ENCODE assay signal across 27 cellular contexts in the genomic region with DNA sequence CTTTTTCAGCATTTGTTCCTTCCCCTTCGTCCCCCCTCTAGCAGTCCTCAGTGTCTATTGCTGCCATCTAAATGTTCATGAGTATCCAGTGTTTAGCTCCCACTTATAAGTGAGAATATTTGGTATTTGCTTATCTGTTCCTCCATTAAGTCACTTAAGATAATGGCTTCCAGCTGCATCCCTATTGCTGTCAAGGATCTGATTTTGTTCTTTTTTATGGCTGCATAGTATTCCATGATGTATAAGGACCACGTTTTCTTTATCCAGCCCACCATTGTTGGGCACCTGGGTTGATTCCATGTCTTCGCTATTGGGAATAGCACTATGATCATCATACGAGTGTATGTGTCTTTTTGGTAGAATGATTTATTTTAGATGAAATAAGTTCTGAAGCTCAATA.
"Had no signal": no experiment of that assay in that cellular context is flagged by ENCODE, and none has a peak within 500 bp of the region (broad histone marks: within the 10 kb centered on the region; RNA-seq: fewer than 3 reads in every experiment).

No MANE protein-coding gene starts in this region.

- H3K27me3 Mint-ChIP-seq: naive thymus-derived CD8-positive, alpha-beta T cell; stimulated activated naive CD8-positive, alpha-beta T cell treated with anti-CD3 and anti-CD28 coated beads, Interleukin-15, Interleukin-2, amounts not matched to agents 100 ng/mL and 50 ng/mL, for 24 hours had no signal

- DNase-seq: naive thymus-derived CD8-positive, alpha-beta T cell; nephron progenitor cell; occipital lobe; ovary; psoas muscle; right cardiac atrium; right lobe of liver; sigmoid colon; stimulated activated CD4-positive, alpha-beta T cell treated with anti-CD3 and anti-CD28 coated beads, Interleukin-15, amount 100 ng/mL, for 24 hours; stimulated activated CD4-positive, alpha-beta T cell treated with anti-CD3 and anti-CD28 coated beads, Interleukin-2, amount 100 ng/mL, for 24 hours; stimulated activated CD4-positive, alpha-beta T cell treated with anti-CD3 and anti-CD28 coated beads, Interleukin-2, amount 100 ng/mL, for 48 hours; stimulated activated CD4-positive, alpha-beta T cell treated with anti-CD3 and anti-CD28 coated beads, Interleukin-4, amount 100 ng/mL, for 24 hours; stimulated activated naive B cell treated with anti-CD40 and anti-IgM and Interleukin-4, amounts not matched to agents 10 μg/mL and 1 μg/mL and 100 μg/mL, for 72 hours; stimulated activated naive CD4-positive, alpha-beta T cell treated with Interleukin-2 at 50 U/mL for 16 hours; stomach; thyroid gland; trophoblast cell; upper lobe of left lung had no signal

- H3K9me3 ChIP-seq: ovary, psoas muscle, right lobe of liver, sigmoid colon, stomach, thoracic aorta, thyroid gland, tibial nerve, upper lobe of left lung, vagina had no signal

- H3K27ac ChIP-seq: ovary, parathyroid adenoma, psoas muscle, right lobe of liver, sigmoid colon, thoracic aorta, thyroid gland, tibial nerve, upper lobe of left lung, vagina had no signal

- H3K36me3 ChIP-seq: ovary, right lobe of liver, sigmoid colon, stomach, thoracic aorta, thyroid gland, tibial nerve, upper lobe of left lung, vagina had no signal

- H3K27me3 ChIP-seq: ovary, right lobe of liver, sigmoid colon, stomach, thyroid gland, tibial nerve, upper lobe of left lung, vagina had no signal

- H3K4me3 Mint-ChIP-seq: naive thymus-derived CD8-positive, alpha-beta T cell; natural killer cell treated with Interleukin-12 subunit alpha and Interleukin-12 subunit beta and Interleukin-15 and Interleukin-18, amount 100 ng/mL, for 72 hours; nephron progenitor cell; neural crest cell; stimulated activated effector memory CD8-positive, alpha-beta T cell treated with anti-CD3 and anti-CD28 coated beads, Interleukin-12 subunit alpha, Interleukin-12 subunit beta, amount 100 ng/mL, for 72 hours; stimulated activated naive B cell treated with anti-CD40 and anti-IgM and Interleukin-4, amounts not matched to agents 10 μg/mL and 1 μg/mL and 100 μg/mL, for 72 hours; stimulated activated naive CD8-positive, alpha-beta T cell treated with anti-CD3 and anti-CD28 coated beads, Interleukin-15, Interleukin-2, amounts not matched to agents 100 ng/mL and 50 ng/mL, for 24 hours had no signal

- H3K79me2 ChIP-seq: parathyroid adenoma had no signal

- ATAC-seq: naive thymus-derived CD8-positive, alpha-beta T cell; natural killer cell treated with Interleukin-12 subunit alpha and Interleukin-12 subunit beta and Interleukin-15 and Interleukin-18, amount 100 ng/mL, for 72 hours; psoas muscle; right cardiac atrium; right lobe of liver; stimulated activated effector memory CD8-positive, alpha-beta T cell treated with anti-CD3 and anti-CD28 coated beads, Interleukin-12 subunit alpha, Interleukin-12 subunit beta, amount 100 ng/mL, for 72 hours had no signal

- H3K9me3 Mint-ChIP-seq: naive thymus-derived CD8-positive, alpha-beta T cell; natural killer cell treated with Interleukin-12 subunit alpha and Interleukin-12 subunit beta and Interleukin-15 and Interleukin-18, amount 100 ng/mL, for 72 hours; nephron progenitor cell; neural crest cell; stimulated activated effector memory CD8-positive, alpha-beta T cell treated with anti-CD3 and anti-CD28 coated beads, Interleukin-12 subunit alpha, Interleukin-12 subunit beta, amount 100 ng/mL, for 72 hours; stimulated activated naive B cell treated with anti-CD40 and anti-IgM and Interleukin-4, amounts not matched to agents 10 μg/mL and 1 μg/mL and 100 μg/mL, for 72 hours; stimulated activated naive CD8-positive, alpha-beta T cell treated with anti-CD3 and anti-CD28 coated beads, Interleukin-15, Interleukin-2, amounts not matched to agents 100 ng/mL and 50 ng/mL, for 24 hours had no signal

- H3K4me3 ChIP-seq: ovary, psoas muscle, right lobe of liver, sigmoid colon, stomach, thoracic aorta, thyroid gland, tibial nerve, upper lobe of left lung, vagina had no signal

- H3K27ac Mint-ChIP-seq: natural killer cell treated with Interleukin-12 subunit alpha and Interleukin-12 subunit beta and Interleukin-15 and Interleukin-18, amount 100 ng/mL, for 72 hours; nephron progenitor cell; progenitor cell of endocrine pancreas; stimulated activated effector memory CD8-positive, alpha-beta T cell treated with anti-CD3 and anti-CD28 coated beads, Interleukin-12 subunit alpha, Interleukin-12 subunit beta, amount 100 ng/mL, for 72 hours; stimulated activated naive B cell treated with anti-CD40 and anti-IgM and Interleukin-4, amounts not matched to agents 10 μg/mL and 1 μg/mL and 100 μg/mL, for 72 hours; stimulated activated naive CD8-positive, alpha-beta T cell treated with anti-CD3 and anti-CD28 coated beads, Interleukin-15, Interleukin-2, amounts not matched to agents 100 ng/mL and 50 ng/mL, for 24 hours had no signal

- H3K4me1 ChIP-seq: psoas muscle, right lobe of liver had no signal

- H3K36me3 Mint-ChIP-seq: naive thymus-derived CD8-positive, alpha-beta T cell; natural killer cell treated with Interleukin-12 subunit alpha and Interleukin-12 subunit beta and Interleukin-15 and Interleukin-18, amount 100 ng/mL, for 72 hours; stimulated activated naive B cell treated with anti-CD40 and anti-IgM and Interleukin-4, amounts not matched to agents 10 μg/mL and 1 μg/mL and 100 μg/mL, for 72 hours had no signal
